Comparison of ENCODE assay signal across 1 cellular context in the genomic region with DNA sequence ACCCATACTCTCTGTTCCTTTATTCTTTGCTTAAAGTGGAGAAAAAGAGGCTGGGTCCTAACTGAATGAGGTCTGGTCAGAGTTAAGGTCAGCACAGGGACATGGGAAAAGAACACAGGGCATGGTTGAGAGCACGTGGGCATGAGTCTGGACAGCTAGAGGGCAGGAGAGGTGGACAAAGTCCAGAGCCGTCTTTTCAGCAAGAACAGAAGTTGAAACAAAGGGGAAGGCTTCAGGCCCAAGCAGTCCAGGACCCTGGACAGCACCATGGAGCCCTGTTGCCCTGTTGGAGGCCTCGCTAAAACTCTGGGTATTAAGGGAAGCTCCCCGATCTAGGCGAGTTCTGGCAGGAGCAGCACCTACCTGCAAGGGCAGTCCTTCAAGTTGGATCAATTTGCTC.
TF ChIP-seq lines count a peak whose summit lies in the region.

No MANE protein-coding gene starts in this region.

TF ChIP-seq in WTC11, 78 proteins besides CTCF, POLR2A, EP300 and RAD21 (continued from another document):
- TF ChIP-seq, protein P1, sequence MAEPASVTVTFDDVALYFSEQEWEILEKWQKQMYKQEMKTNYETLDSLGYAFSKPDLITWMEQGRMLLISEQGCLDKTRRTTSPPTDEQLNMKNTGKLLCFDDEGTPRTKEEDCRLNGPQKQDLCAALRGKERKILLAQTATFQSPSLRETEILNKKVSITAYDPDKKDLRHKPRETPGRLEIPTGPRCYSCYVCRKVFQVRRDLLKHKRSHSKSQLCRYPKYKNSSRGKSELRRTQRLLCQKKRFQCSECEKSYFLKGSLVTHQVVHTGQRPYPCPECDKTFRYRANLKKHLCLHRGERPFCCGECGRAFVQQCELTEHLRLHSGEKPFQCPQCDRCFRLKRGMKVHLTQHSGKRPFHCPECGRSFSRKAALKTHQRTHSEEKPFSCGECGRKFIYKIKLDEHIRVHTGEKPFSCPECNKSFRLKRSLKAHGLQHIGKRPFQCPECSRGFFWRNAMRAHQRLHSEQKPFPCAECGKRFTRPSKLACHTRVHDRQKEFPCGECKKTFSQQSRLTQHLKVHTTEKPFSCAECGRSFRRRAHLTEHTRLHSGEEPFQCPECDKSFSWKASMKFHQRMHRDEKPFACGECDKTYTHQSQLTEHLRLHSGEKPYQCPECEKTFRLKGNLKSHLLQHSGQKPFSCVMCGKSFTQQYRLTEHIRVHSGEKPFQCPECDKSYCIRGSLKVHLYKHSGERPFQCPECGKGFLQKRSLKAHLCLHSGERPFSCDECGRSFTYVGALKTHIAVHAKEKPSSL (CRISPR knock-in tag; conservative IDR thresholded peaks at IDR 0.05) = no peak
- TF ChIP-seq ZNF416 (CRISPR knock-in tag; IDR thresholded peaks at IDR 0.05) = no peak
- TF ChIP-seq TP53 (CRISPR knock-in tag; IDR thresholded peaks at IDR 0.05) = no peak
- TF ChIP-seq ZNF423 (CRISPR knock-in tag; IDR thresholded peaks at IDR 0.05) = no peak
- TF ChIP-seq, protein P2, sequence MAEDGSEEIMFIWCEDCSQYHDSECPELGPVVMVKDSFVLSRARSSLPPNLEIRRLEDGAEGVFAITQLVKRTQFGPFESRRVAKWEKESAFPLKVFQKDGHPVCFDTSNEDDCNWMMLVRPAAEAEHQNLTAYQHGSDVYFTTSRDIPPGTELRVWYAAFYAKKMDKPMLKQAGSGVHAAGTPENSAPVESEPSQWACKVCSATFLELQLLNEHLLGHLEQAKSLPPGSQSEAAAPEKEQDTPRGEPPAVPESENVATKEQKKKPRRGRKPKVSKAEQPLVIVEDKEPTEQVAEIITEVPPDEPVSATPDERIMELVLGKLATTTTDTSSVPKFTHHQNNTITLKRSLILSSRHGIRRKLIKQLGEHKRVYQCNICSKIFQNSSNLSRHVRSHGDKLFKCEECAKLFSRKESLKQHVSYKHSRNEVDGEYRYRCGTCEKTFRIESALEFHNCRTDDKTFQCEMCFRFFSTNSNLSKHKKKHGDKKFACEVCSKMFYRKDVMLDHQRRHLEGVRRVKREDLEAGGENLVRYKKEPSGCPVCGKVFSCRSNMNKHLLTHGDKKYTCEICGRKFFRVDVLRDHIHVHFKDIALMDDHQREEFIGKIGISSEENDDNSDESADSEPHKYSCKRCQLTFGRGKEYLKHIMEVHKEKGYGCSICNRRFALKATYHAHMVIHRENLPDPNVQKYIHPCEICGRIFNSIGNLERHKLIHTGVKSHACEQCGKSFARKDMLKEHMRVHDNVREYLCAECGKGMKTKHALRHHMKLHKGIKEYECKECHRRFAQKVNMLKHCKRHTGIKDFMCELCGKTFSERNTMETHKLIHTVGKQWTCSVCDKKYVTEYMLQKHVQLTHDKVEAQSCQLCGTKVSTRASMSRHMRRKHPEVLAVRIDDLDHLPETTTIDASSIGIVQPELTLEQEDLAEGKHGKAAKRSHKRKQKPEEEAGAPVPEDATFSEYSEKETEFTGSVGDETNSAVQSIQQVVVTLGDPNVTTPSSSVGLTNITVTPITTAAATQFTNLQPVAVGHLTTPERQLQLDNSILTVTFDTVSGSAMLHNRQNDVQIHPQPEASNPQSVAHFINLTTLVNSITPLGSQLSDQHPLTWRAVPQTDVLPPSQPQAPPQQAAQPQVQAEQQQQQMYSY (CRISPR knock-in tag; IDR thresholded peaks at IDR 0.05) = no peak
- TF ChIP-seq, protein P3, sequence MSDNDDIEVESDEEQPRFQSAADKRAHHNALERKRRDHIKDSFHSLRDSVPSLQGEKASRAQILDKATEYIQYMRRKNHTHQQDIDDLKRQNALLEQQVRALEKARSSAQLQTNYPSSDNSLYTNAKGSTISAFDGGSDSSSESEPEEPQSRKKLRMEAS (CRISPR knock-in tag; IDR thresholded peaks at IDR 0.05) = no peak
- no peak for TF ChIP-seq TCF7 (CRISPR knock-in tag; IDR thresholded peaks at IDR 0.05; ENCODE audit: low read depth)
- TF ChIP-seq, protein P4, sequence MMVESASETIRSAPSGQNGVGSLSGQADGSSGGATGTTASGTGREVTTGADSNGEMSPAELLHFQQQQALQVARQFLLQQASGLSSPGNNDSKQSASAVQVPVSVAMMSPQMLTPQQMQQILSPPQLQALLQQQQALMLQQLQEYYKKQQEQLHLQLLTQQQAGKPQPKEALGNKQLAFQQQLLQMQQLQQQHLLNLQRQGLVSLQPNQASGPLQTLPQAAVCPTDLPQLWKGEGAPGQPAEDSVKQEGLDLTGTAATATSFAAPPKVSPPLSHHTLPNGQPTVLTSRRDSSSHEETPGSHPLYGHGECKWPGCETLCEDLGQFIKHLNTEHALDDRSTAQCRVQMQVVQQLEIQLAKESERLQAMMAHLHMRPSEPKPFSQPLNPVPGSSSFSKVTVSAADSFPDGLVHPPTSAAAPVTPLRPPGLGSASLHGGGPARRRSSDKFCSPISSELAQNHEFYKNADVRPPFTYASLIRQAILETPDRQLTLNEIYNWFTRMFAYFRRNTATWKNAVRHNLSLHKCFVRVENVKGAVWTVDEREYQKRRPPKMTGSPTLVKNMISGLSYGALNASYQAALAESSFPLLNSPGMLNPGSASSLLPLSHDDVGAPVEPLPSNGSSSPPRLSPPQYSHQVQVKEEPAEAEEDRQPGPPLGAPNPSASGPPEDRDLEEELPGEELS (CRISPR knock-in tag; IDR thresholded peaks at IDR 0.05) = 0 out of 2 replicates have a peak, but pooled peaks have one; percentile 67
- TF ChIP-seq FOXJ3 (CRISPR knock-in tag; IDR thresholded peaks at IDR 0.05; ENCODE audit: borderline replicate concordance) = no peak
- TF ChIP-seq, protein P5, sequence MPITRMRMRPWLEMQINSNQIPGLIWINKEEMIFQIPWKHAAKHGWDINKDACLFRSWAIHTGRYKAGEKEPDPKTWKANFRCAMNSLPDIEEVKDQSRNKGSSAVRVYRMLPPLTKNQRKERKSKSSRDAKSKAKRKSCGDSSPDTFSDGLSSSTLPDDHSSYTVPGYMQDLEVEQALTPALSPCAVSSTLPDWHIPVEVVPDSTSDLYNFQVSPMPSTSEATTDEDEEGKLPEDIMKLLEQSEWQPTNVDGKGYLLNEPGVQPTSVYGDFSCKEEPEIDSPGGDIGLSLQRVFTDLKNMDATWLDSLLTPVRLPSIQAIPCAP (CRISPR knock-in tag; IDR thresholded peaks at IDR 0.05) = 0 out of 2 replicates have a peak, but pooled peaks have one; percentile 21
